1 cellular context compared by ENCODE assay signal in the genomic region with DNA sequence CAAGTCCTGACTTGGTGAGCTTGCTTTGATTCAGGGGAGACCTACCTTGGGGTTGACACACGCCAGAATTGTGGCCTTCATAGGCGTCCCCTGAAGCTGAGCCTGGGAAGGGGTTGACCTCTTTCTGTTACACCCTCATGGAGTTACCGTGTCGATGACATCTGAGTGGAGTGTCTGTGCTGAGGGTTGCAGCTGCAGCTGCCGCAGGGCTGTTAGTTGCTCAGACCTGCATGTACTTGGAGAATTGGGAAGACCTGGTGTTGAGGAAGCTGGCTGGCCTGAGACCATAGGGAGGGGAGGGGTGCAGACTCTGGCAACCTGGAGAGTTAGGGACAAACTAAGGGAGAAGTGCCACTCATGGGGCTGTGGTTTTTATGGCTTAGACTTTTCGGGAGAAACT.
A peak's percentile ranks its signal among the peaks of the same experiment; 100 is the strongest.
TF ChIP-seq lines count a peak whose summit lies in the region.

No MANE protein-coding gene starts in this region.

TF ChIP-seq in H1, 55 proteins besides CTCF, POLR2A, EP300 and RAD21:
- no peak for TF ChIP-seq PHF8 (conservative IDR thresholded peaks at IDR 0.05; ENCODE audit: low read depth, low read length)
- TF ChIP-seq, protein P1, sequence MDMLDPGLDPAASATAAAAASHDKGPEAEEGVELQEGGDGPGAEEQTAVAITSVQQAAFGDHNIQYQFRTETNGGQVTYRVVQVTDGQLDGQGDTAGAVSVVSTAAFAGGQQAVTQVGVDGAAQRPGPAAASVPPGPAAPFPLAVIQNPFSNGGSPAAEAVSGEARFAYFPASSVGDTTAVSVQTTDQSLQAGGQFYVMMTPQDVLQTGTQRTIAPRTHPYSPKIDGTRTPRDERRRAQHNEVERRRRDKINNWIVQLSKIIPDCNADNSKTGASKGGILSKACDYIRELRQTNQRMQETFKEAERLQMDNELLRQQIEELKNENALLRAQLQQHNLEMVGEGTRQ (IDR thresholded peaks at IDR 0.05; ENCODE audit: low read length), result 0 out of 2 replicates have a peak, but pooled peaks have one; percentile 3
